ENCODE assay signal across 21 cellular contexts in genomic region chr1:199044191-199044590, GRCh38.
"Had no signal": no experiment of that assay in that cellular context is flagged by ENCODE, and none has a peak within 500 bp of the region (broad histone marks: within the 10 kb centered on the region; RNA-seq: fewer than 3 reads in every experiment).

No MANE protein-coding gene starts in this region.

- H3K36me3 ChIP-seq: ascending aorta, breast epithelium, gastroesophageal sphincter, heart right ventricle, ovary, right lobe of liver had no signal

- H3K9me3 ChIP-seq: breast epithelium, gastroesophageal sphincter, mucosa of descending colon, ovary, right lobe of liver had no signal

- H3K27ac ChIP-seq: ascending aorta, breast epithelium, coronary artery, gastroesophageal sphincter, heart right ventricle, ovary, right lobe of liver had no signal

- H3K4me1 ChIP-seq: ascending aorta, breast epithelium, gastroesophageal sphincter, right lobe of liver had no signal

- DNase-seq: activated CD4-positive, alpha-beta T cell treated with anti-CD3 and anti-CD28 coated beads, Interleukin-2, amount 10 ng/mL, durations not matched to agents 24 days and 14 days; activated CD4-positive, CD25-positive, alpha-beta regulatory T cell; activated CD8-positive, alpha-beta T cell treated with anti-CD3 and anti-CD28 coated beads for 36 hours; activated naive CD4-positive, alpha-beta T cell treated with anti-CD3 and anti-CD28 coated beads for 36 hours; activated T-cell treated with anti-CD3 and anti-CD28 coated beads, Interleukin-2, amount 50 U/mL, for 4 hours; heart right ventricle; immature natural killer cell; kidney glomerular epithelial cell; mucosa of descending colon; naive B cell; ovary; right lobe of liver; small intestine; stimulated activated CD4-positive, alpha-beta T cell treated with anti-CD3 and anti-CD28 coated beads, Interleukin-4, amount 100 ng/mL, for 1 hour; stimulated activated naive CD8-positive, alpha-beta T cell treated with anti-CD3 and anti-CD28 coated beads, Interleukin-15, amount 100 ng/mL, for 72 hours; T-helper 9 cell had no signal

- H3K4me3 ChIP-seq: ascending aorta, breast epithelium, coronary artery, gastroesophageal sphincter, heart right ventricle, mucosa of descending colon, ovary, right lobe of liver had no signal

- ATAC-seq: activated CD8-positive, alpha-beta T cell treated with anti-CD3 and anti-CD28 coated beads for 36 hours; activated T-cell treated with anti-CD3 and anti-CD28 coated beads, Interleukin-2, amount 50 U/mL, for 4 hours; esophagus mucosa; gastroesophageal sphincter; heart right ventricle; mucosa of descending colon; right lobe of liver; stimulated activated naive CD8-positive, alpha-beta T cell treated with anti-CD3 and anti-CD28 coated beads, Interleukin-15, amount 100 ng/mL, for 72 hours had no signal

- H3K27me3 ChIP-seq: ascending aorta, breast epithelium, gastroesophageal sphincter, heart right ventricle, ovary, right lobe of liver had no signal
